In genomic region chr3:32399030-32399620, GRCh38 we compare ENCODE assay signal across 8 cellular contexts. TPM values are rescaled to one million over a fixed set of nuclear protein-coding genes. Genes with fewer than 3 reads are reported as not detected.
DNase-seq lines count a peak whose midpoint lies in the region; ATAC-seq and TF ChIP-seq lines count a peak whose summit lies in the region.

No MANE protein-coding gene starts in this region.

- POLR2A ChIA-PET in HEK293 (lab: Yijun Ruan, JAX): no interaction called here
- POLR2A ChIA-PET in T-cell (lab: Charles Lee): no interaction called here

- 89 to 95% methylated on average over 1 of the region's 2 CpGs for WGBS in endodermal cell (ENCODE audit: insufficient coverage in 1 of 2, insufficient read length in 1 of 2), 2 experiments

- H3K36me3 ChIP-seq in HEK293 (ENCODE audit: control insufficient read depth in 2 of 2, insufficient read depth in 1 of 2, low read length in 2 of 2) (no peaks in the 10 kb centered on the region), endodermal cell (ENCODE audit: control insufficient read depth, insufficient read depth, low read length) (no peaks in the 10 kb centered on the region), neutrophil (no peaks in the 10 kb centered on the region)

- no peak overlapping the region for H3K9ac ChIP-seq in endodermal cell (ENCODE audit: extremely low read depth, low read length, poor library complexity, severe bottlenecking)

- H3K4me1 ChIP-seq in HEK293 (ENCODE audit: control insufficient read depth, insufficient read depth, low read length) (peaks cover 5% of the 10 kb centered on the region; the same call in 1 of the 2 replicates), endodermal cell (ENCODE audit: control insufficient read depth, insufficient read depth, low read length) (peaks cover 3% of the 10 kb centered on the region), neutrophil (ENCODE audit: control insufficient read depth in 1 of 2, insufficient read depth in 1 of 2, low read depth in 1 of 2, low read length in 1 of 2) (peaks cover 72 to 78% of the 10 kb centered on the region in 2 experiments)

- H3K4me1 Mint-ChIP-seq in T-cell (peaks cover 78 to 83% (median 80%) of the 10 kb centered on the region in 3 donors), endodermal cell (peaks cover 17% of the 10 kb centered on the region)

- 0 out of 2 replicates have a peak, but pooled peaks have one; percentile 8 for TF ChIP-seq CTCF in HEK293 (tag by site-specific recombination; IDR thresholded peaks at IDR 0.05)
- peak; percentile 90 for TF ChIP-seq CTCF in endodermal cell (conservative IDR thresholded peaks at IDR 0.05)
- TF ChIP-seq CTCF in neutrophil (IDR thresholded peaks at IDR 0.05): no peak

- H3K27ac ChIP-seq in HEK293 (ENCODE audit: extremely low read depth, low read depth, low read length): no peak overlapping the region
- no peak overlapping the region for H3K27ac ChIP-seq in endodermal cell (ENCODE audit: low read depth, low read length)
- peak overlapping the region; percentile 77 for H3K27ac ChIP-seq in neutrophil

- no peaks in the 10 kb centered on the region for H3K9me3 Mint-ChIP-seq in T-cell
- no peaks in the 10 kb centered on the region for H3K9me3 Mint-ChIP-seq in endodermal cell

- peaks cover 2% of the 10 kb centered on the region for H3K36me3 Mint-ChIP-seq in T-cell
- H3K36me3 Mint-ChIP-seq in endodermal cell (ENCODE audit: low read depth): no peaks in the 10 kb centered on the region

- peak in 1 of 4 experiments; percentile 54 for ATAC-seq in T-cell (replicated peaks in 1 of 4)
- no peak for ATAC-seq in HG03280 (IDR thresholded peaks at IDR 0.05; ENCODE audit: unreplicated experiment)

- peak; percentile 61 for DNase-seq in NCI-H2227 (lab: John Stamatoyannopoulos, UW; ENCODE audit: unreplicated experiment)
- no peak for DNase-seq in NCI-H2227 treated with DMSO at 0.1 percent for 48 hours (lab: John Stamatoyannopoulos, UW)
- peak in 21 of 34 experiments; percentile 22 to 61 (median 39) for DNase-seq in T-cell
- no peak for DNase-seq in endodermal cell
- DNase-seq in C1 segment of cervical spinal cord (lab: John Stamatoyannopoulos, UW): no peak

- H3K4me3 ChIP-seq in HEK293 (ENCODE audit: low read depth, low read length) (no peak overlapping the region), endodermal cell (ENCODE audit: low read length) (no peak overlapping the region), neutrophil (ENCODE audit: low read depth in 1 of 2, low read length in 1 of 2) (peak overlapping the region; percentile 48 to 49)

- no peaks in the 10 kb centered on the region for H3K9me3 ChIP-seq in HEK293 (ENCODE audit: control insufficient read depth, insufficient read depth, low read depth, low read length)
- H3K9me3 ChIP-seq in endodermal cell (ENCODE audit: control insufficient read depth, low read length): no peaks in the 10 kb centered on the region
- no peaks in the 10 kb centered on the region for H3K9me3 ChIP-seq in neutrophil

- peak overlapping the region in 2 of 3 donors; percentile 17 to 19 for H3K4me3 Mint-ChIP-seq in T-cell
- no peak overlapping the region for H3K4me3 Mint-ChIP-seq in endodermal cell

- CTCF ChIA-PET in HEK293 (lab: Yijun Ruan, JAX) (interaction anchor here (0.6 to 0.8 kb wide), 4 partner anchors 11 to 145 kb away, joined by 3 read pairs; no protein-coding TSS in a partner anchor), T-cell (lab: Charles Lee) (interaction anchor here (0.6 to 0.7 kb wide), 2 partner anchors 26 to 149 kb away, joined by 3 to 4 read pairs; no protein-coding TSS in a partner anchor)

- H3K27me3 ChIP-seq in endodermal cell (ENCODE audit: control insufficient read depth, insufficient read depth, low read length, poor library complexity, severe bottlenecking) (peaks cover 7% of the 10 kb centered on the region), neutrophil (no peaks in the 10 kb centered on the region)

- peak overlapping the region; percentile 65 to 100 for H3K27ac Mint-ChIP-seq in T-cell
- no peak overlapping the region for H3K27ac Mint-ChIP-seq in endodermal cell

- H3K27me3 Mint-ChIP-seq in T-cell: no peaks in the 10 kb centered on the region
- H3K27me3 Mint-ChIP-seq in endodermal cell (ENCODE audit: insufficient read depth): no peaks in the 10 kb centered on the region

TF ChIP-seq in HEK293, 187 proteins besides CTCF, POLR2A, EP300 and RAD21:
- TF ChIP-seq ZNF391 (tag by site-specific recombination; IDR thresholded peaks at IDR 0.05; ENCODE audit: borderline replicate concordance, low read depth) (no peak), ZNF654 (tag by site-specific recombination; IDR thresholded peaks at IDR 0.05; ENCODE audit: low read depth) (peak; percentile 68), ZNF16 (tag by site-specific recombination; IDR thresholded peaks at IDR 0.05; ENCODE audit: low read depth) (no peak), ZNF362 (tag by site-specific recombination; IDR thresholded peaks at IDR 0.05) (0 out of 2 replicates have a peak, but pooled peaks have one; percentile 12), ZNF423 (tag by site-specific recombination; IDR thresholded peaks at IDR 0.05) (no peak), RBAK (tag by site-specific recombination; IDR thresholded peaks at IDR 0.05) (no peak)

RNA-seq across cellular contexts. Expression of gene CMTM7, which starts 7.5 kb away (rescaled TPM):
- total RNA-seq in T-cell (10 to 100 TPM; 40.7 to 56.7 (median 47.8) TPM), endodermal cell (10 to 100 TPM; 11.1 TPM)
- polyA plus RNA-seq in endodermal cell (2013, experiment 1 of 2): 32.5 TPM
- 32.2 TPM for polyA plus RNA-seq in endodermal cell (2013, experiment 2 of 2)

Comparison
In these comparisons a context has a peak if more than half of its experiments do, and no peak if none do; other contexts are left out.
1. DNase-seq: peak in NCI-H2227 (single experiment) and T-cell (21 of 34); none in NCI-H2227 treated with DMSO at 0.1 percent for 48 hours (single experiment), endodermal cell (single experiment) and C1 segment of cervical spinal cord (0 of 14).
2. H3K4me3 ChIP-seq: peak in neutrophil (2 of 2); none in HEK293 (single experiment) and endodermal cell (single experiment).